1 cellular context compared by ENCODE assay signal in the genomic region with DNA sequence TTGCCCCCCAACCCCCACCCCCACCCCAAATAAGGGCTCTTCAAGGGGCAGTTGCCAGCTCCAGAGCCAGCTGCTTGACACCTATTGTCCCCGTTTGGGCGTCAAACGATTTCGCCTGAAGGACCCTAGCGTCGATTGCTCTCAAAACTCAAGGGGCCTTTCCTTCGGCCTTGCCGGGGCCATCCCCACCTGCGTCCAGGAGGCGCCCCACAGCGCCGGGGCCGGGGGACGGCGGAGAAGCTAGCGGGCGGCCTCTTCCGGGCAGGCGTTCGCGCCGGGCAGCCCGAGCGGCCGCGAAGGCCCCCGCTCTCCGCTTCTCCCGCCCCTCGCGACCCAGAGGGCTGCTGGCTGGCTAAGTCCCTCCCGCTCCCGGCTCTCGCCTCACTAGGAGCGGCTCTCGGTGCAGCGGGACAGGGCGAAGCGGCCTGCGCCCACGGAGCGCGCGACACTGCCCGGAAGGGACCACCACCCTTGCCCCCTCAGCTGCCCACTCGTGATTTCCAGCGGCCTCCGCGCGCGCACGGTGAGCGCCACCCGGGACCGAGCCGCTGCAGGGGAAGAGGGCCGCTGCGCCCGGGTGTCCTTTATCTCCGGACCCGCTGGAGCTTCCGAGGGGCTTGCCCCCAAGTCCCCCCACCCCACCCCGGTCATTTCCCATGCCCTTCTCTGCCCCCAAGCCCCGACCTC.
TF ChIP-seq lines count a peak whose summit lies in the region.

A gene with protein sequence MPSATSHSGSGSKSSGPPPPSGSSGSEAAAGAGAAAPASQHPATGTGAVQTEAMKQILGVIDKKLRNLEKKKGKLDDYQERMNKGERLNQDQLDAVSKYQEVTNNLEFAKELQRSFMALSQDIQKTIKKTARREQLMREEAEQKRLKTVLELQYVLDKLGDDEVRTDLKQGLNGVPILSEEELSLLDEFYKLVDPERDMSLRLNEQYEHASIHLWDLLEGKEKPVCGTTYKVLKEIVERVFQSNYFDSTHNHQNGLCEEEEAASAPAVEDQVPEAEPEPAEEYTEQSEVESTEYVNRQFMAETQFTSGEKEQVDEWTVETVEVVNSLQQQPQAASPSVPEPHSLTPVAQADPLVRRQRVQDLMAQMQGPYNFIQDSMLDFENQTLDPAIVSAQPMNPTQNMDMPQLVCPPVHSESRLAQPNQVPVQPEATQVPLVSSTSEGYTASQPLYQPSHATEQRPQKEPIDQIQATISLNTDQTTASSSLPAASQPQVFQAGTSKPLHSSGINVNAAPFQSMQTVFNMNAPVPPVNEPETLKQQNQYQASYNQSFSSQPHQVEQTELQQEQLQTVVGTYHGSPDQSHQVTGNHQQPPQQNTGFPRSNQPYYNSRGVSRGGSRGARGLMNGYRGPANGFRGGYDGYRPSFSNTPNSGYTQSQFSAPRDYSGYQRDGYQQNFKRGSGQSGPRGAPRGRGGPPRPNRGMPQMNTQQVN (plus strand): TSS at position 383 of the 687 bp plus-strand sequence. CDS start 690 bp downstream, outside the sequence.

TF ChIP-seq in K562, 482 proteins besides CTCF, POLR2A, EP300 and RAD21 (continued from another document and continues in another):
- TF ChIP-seq, protein P1, sequence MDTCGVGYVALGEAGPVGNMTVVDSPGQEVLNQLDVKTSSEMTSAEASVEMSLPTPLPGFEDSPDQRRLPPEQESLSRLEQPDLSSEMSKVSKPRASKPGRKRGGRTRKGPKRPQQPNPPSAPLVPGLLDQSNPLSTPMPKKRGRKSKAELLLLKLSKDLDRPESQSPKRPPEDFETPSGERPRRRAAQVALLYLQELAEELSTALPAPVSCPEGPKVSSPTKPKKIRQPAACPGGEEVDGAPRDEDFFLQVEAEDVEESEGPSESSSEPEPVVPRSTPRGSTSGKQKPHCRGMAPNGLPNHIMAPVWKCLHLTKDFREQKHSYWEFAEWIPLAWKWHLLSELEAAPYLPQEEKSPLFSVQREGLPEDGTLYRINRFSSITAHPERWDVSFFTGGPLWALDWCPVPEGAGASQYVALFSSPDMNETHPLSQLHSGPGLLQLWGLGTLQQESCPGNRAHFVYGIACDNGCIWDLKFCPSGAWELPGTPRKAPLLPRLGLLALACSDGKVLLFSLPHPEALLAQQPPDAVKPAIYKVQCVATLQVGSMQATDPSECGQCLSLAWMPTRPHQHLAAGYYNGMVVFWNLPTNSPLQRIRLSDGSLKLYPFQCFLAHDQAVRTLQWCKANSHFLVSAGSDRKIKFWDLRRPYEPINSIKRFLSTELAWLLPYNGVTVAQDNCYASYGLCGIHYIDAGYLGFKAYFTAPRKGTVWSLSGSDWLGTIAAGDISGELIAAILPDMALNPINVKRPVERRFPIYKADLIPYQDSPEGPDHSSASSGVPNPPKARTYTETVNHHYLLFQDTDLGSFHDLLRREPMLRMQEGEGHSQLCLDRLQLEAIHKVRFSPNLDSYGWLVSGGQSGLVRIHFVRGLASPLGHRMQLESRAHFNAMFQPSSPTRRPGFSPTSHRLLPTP (IDR thresholded peaks at IDR 0.05; ENCODE audit: borderline replicate concordance, extremely low read depth, insufficient read length) = no peak
- TF ChIP-seq SMAD4 (CRISPR knock-in tag; conservative IDR thresholded peaks at IDR 0.05) = no peak
- TF ChIP-seq HMG20B (CRISPR knock-in tag; IDR thresholded peaks at IDR 0.05) = no peak
- TF ChIP-seq ZNF444 (CRISPR knock-in tag; IDR thresholded peaks at IDR 0.05) = no peak
- TF ChIP-seq TRIM28 (IDR thresholded peaks at IDR 0.05) = no peak
- no peak for TF ChIP-seq IFI16 (CRISPR knock-in tag; IDR thresholded peaks at IDR 0.05)
- TF ChIP-seq PRMT5 (CRISPR knock-in tag; IDR thresholded peaks at IDR 0.05) = no peak; the same call in 1 of the 2 replicates
- TF ChIP-seq RBBP5 (IDR thresholded peaks at IDR 0.05; ENCODE audit: borderline replicate concordance, insufficient read depth, low read length, poor library complexity, severe bottlenecking) = peak; percentile 58
- no peak for TF ChIP-seq SRSF9 (IDR thresholded peaks at IDR 0.05; ENCODE audit: borderline replicate concordance, low read depth, low read length)
- TF ChIP-seq ZBTB1 (CRISPR knock-in tag; IDR thresholded peaks at IDR 0.05; ENCODE audit: borderline replicate concordance, low read depth) = no peak
- TF ChIP-seq, protein P2, sequence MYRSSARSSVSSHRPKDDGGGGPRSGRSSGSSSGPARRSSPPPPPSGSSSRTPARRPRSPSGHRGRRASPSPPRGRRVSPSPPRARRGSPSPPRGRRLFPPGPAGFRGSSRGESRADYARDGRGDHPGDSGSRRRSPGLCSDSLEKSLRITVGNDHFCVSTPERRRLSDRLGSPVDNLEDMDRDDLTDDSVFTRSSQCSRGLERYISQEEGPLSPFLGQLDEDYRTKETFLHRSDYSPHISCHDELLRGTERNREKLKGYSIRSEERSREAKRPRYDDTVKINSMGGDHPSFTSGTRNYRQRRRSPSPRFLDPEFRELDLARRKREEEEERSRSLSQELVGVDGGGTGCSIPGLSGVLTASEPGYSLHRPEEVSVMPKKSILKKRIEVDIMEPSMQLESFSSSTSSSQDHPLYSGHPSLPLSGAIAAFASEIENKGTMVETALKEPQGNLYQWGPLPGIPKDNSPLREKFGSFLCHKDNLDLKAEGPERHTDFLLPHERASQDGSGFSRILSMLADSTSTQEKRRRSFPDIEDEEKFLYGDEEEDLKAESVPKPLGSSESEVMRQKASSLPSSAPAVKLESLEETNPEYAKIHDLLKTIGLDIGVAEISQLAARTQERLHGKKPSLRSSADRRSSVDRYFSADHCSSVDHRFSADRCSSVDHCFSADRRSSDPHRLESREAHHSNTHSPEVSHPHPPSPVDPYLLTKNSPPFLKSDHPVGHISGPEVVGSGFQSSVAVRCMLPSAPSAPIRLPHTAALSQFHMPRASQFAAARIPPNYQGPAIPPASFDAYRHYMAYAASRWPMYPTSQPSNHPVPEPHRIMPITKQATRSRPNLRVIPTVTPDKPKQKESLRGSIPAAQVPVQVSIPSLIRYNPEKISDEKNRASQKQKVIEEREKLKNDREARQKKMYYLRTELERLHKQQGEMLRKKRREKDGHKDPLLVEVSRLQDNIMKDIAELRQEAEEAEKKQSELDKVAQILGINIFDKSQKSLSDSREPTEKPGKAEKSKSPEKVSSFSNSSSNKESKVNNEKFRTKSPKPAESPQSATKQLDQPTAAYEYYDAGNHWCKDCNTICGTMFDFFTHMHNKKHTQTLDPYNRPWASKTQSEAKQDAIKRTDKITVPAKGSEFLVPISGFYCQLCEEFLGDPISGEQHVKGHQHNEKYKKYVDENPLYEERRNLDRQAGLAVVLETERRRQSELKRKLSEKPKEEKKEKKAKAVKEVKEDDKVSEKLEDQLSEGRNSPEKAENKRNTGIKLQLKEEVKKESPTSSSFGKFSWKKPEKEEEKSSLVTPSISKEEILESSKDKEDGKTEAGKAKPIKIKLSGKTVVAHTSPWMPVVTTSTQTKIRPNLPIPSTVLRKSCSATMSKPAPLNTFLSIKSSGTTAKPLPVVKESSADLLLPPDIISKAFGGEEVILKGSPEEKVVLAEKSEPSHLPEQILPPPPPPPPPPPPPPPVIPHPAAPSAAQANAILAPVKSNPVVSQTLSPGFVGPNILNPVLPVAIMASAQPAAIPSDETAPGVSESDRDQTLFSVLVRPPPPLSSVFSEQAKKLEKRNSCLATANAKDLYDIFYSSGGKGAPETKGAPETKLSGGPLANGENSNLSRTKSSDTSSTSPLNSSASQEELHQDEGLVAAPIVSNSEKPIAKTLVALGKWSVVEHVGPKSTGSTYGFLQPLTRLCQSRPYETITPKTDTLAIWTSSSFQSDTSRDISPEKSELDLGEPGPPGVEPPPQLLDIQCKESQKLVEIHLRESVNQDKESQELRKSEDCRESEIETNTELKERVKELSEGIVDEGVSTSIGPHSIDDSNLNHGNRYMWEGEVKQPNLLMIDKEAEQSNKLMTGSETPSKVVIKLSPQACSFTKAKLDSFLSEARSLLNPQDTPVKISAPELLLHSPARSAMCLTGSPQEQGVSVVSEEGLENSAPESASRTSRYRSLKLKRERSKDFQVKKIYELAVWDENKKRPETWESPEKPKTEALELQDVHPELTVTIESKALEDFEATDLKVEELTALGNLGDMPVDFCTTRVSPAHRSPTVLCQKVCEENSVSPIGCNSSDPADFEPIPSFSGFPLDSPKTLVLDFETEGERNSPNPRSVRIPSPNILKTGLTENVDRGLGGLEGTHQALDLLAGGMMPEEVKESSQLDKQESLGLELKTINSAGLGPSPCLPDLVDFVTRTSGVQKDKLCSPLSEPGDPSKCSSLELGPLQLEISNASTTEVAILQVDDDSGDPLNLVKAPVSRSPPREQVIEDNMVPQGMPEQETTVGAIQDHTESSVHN (IDR thresholded peaks at IDR 0.05; ENCODE audit: borderline replicate concordance in 1 of 2, low read depth in 1 of 2) = no peak
- TF ChIP-seq SIX5 (IDR thresholded peaks at IDR 0.05; ENCODE audit: borderline replicate concordance in 1 of 2, insufficient read depth in 1 of 2, low read depth in 1 of 2, low read length in 2 of 2) = no peak
- no peak for TF ChIP-seq FOXM1 (IDR thresholded peaks at IDR 0.05; ENCODE audit: low read depth)
- TF ChIP-seq FOXM1 (CRISPR knock-in tag; IDR thresholded peaks at IDR 0.05; ENCODE audit: low read depth) = no peak
- TF ChIP-seq, protein P3, sequence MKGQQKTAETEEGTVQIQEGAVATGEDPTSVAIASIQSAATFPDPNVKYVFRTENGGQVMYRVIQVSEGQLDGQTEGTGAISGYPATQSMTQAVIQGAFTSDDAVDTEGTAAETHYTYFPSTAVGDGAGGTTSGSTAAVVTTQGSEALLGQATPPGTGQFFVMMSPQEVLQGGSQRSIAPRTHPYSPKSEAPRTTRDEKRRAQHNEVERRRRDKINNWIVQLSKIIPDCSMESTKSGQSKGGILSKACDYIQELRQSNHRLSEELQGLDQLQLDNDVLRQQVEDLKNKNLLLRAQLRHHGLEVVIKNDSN (CRISPR knock-in tag; IDR thresholded peaks at IDR 0.05) = no peak
- TF ChIP-seq, protein P4, sequence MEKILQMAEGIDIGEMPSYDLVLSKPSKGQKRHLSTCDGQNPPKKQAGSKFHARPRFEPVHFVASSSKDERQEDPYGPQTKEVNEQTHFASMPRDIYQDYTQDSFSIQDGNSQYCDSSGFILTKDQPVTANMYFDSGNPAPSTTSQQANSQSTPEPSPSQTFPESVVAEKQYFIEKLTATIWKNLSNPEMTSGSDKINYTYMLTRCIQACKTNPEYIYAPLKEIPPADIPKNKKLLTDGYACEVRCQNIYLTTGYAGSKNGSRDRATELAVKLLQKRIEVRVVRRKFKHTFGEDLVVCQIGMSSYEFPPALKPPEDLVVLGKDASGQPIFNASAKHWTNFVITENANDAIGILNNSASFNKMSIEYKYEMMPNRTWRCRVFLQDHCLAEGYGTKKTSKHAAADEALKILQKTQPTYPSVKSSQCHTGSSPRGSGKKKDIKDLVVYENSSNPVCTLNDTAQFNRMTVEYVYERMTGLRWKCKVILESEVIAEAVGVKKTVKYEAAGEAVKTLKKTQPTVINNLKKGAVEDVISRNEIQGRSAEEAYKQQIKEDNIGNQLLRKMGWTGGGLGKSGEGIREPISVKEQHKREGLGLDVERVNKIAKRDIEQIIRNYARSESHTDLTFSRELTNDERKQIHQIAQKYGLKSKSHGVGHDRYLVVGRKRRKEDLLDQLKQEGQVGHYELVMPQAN (IDR thresholded peaks at IDR 0.05; ENCODE audit: borderline replicate concordance) = peak; percentile 36; the same call in 1 of the 2 replicates
- TF ChIP-seq ZEB2 (IDR thresholded peaks at IDR 0.05) = no peak
- TF ChIP-seq FUS (optimal IDR thresholded peaks at IDR 0.05; ENCODE audit: low read depth, low read length) = peak; percentile 47
- no peak for TF ChIP-seq ZC3H8 (IDR thresholded peaks at IDR 0.05)
- TF ChIP-seq POU5F1 (IDR thresholded peaks at IDR 0.05; ENCODE audit: borderline replicate concordance, low read depth, low read length, partially characterized antibody) = no peak
- TF ChIP-seq NCOA2 (IDR thresholded peaks at IDR 0.05; ENCODE audit: partially characterized antibody in 2 of 2) = peak in 1 of 2 experiments; percentile 97
- TF ChIP-seq, protein P5, sequence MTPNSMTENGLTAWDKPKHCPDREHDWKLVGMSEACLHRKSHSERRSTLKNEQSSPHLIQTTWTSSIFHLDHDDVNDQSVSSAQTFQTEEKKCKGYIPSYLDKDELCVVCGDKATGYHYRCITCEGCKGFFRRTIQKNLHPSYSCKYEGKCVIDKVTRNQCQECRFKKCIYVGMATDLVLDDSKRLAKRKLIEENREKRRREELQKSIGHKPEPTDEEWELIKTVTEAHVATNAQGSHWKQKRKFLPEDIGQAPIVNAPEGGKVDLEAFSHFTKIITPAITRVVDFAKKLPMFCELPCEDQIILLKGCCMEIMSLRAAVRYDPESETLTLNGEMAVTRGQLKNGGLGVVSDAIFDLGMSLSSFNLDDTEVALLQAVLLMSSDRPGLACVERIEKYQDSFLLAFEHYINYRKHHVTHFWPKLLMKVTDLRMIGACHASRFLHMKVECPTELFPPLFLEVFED (CRISPR knock-in tag; conservative IDR thresholded peaks at IDR 0.05) = no peak
- TF ChIP-seq ZC3H4 (CRISPR knock-in tag; IDR thresholded peaks at IDR 0.05; ENCODE audit: borderline replicate concordance) = no peak
- peak; percentile 64 for TF ChIP-seq GABPB1 (CRISPR knock-in tag; IDR thresholded peaks at IDR 0.05)
- TF ChIP-seq TEAD4 (IDR thresholded peaks at IDR 0.05; ENCODE audit: low read length) = 0 out of 2 replicates have a peak, but pooled peaks have one; percentile 2
- no peak for TF ChIP-seq TEAD4 (CRISPR knock-in tag; IDR thresholded peaks at IDR 0.05; ENCODE audit: borderline replicate concordance)
- 0 out of 2 replicates have a peak, but pooled peaks have one; percentile 15 for TF ChIP-seq ZNF121 (CRISPR knock-in tag; conservative IDR thresholded peaks at IDR 0.05)
- TF ChIP-seq CBFA2T2 (conservative IDR thresholded peaks at IDR 0.05) = no peak
- TF ChIP-seq LARP7 (IDR thresholded peaks at IDR 0.05) = no peak
- TF ChIP-seq ZNF140 (CRISPR knock-in tag; IDR thresholded peaks at IDR 0.05) = no peak
- TF ChIP-seq STAG1 (CRISPR knock-in tag; IDR thresholded peaks at IDR 0.05; ENCODE audit: borderline replicate concordance) = no peak
- TF ChIP-seq NUFIP1 (IDR thresholded peaks at IDR 0.05; ENCODE audit: partially characterized antibody) = no peak
- no peak for TF ChIP-seq GTF2A2 (tag; IDR thresholded peaks at IDR 0.05)
- TF ChIP-seq GABPA (tag; conservative IDR thresholded peaks at IDR 0.05; ENCODE audit: low read depth) = no peak
- no peak for TF ChIP-seq KDM2B (CRISPR knock-in tag; IDR thresholded peaks at IDR 0.05)
- no peak for TF ChIP-seq MCM5 (IDR thresholded peaks at IDR 0.05; ENCODE audit: low read depth)
- TF ChIP-seq, protein P6, sequence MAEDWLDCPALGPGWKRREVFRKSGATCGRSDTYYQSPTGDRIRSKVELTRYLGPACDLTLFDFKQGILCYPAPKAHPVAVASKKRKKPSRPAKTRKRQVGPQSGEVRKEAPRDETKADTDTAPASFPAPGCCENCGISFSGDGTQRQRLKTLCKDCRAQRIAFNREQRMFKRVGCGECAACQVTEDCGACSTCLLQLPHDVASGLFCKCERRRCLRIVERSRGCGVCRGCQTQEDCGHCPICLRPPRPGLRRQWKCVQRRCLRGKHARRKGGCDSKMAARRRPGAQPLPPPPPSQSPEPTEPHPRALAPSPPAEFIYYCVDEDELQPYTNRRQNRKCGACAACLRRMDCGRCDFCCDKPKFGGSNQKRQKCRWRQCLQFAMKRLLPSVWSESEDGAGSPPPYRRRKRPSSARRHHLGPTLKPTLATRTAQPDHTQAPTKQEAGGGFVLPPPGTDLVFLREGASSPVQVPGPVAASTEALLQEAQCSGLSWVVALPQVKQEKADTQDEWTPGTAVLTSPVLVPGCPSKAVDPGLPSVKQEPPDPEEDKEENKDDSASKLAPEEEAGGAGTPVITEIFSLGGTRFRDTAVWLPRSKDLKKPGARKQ (CRISPR knock-in tag; IDR thresholded peaks at IDR 0.05) = no peak
- TF ChIP-seq ZNF57 (CRISPR knock-in tag; IDR thresholded peaks at IDR 0.05) = no peak
- TF ChIP-seq TAF9B (IDR thresholded peaks at IDR 0.05; ENCODE audit: partially characterized antibody) = peak; percentile 3
- TF ChIP-seq ZSCAN32 (CRISPR knock-in tag; IDR thresholded peaks at IDR 0.05) = no peak; the same call in 1 of the 2 replicates
- TF ChIP-seq CHD4 (IDR thresholded peaks at IDR 0.05; ENCODE audit: insufficient read depth, insufficient replicate concordance, low read depth, low read length, poor library complexity, severe bottlenecking) = no peak
- TF ChIP-seq NR2F6 (CRISPR knock-in tag; IDR thresholded peaks at IDR 0.05) = no peak
